In the genomic region with DNA sequence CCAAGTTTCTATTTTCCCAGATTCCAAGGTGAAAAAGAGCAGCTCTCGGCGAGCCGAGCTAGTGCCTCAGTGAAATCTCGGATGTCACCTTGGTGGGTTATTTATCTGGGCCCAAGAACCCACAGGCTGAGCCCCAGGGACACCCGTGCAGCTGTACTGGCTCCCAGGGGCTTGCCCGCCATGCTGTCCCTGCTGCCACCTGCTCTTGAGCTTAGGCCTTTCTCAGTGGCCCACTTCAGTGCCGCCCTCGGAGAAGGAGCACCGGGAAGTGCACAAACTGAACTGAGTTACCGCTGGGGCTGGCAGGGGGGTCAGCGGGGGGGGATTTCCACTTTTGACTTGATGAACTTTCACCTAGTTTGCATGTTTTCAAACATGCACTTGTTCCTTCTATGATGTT, we compare ENCODE assay signal across 1 cellular context.
TF ChIP-seq lines count a peak whose summit lies in the region.

No MANE protein-coding gene starts in this region.

TF ChIP-seq in HepG2, 621 proteins besides CTCF, POLR2A, EP300 and RAD21:
- no peak for TF ChIP-seq PLRG1 (conservative IDR thresholded peaks at IDR 0.05)
- no peak for TF ChIP-seq ZNF335 (CRISPR knock-in tag; IDR thresholded peaks at IDR 0.05)
- TF ChIP-seq TCF7 (IDR thresholded peaks at IDR 0.05; ENCODE audit: low read depth) = no peak
- no peak for TF ChIP-seq ZNF562 (CRISPR knock-in tag; IDR thresholded peaks at IDR 0.05; ENCODE audit: borderline replicate concordance)
